In genomic region chr10:97445722-97446639, GRCh38 we compare ENCODE assay signal across 1 cellular context.
TF ChIP-seq lines count a peak whose summit lies in the region.

TSS of gene EXOSC1 (minus strand) at chr10:97446006. CDS start at chr10:97445985, 21 bp downstream.
TSS of gene ZDHHC16 (plus strand) at chr10:97446175. CDS start at chr10:97451676, 5,501 bp downstream.

TF ChIP-seq in HepG2, 621 proteins besides CTCF, POLR2A, EP300 and RAD21 (continued from another document and continues in another):
- TF ChIP-seq PAF1 (CRISPR knock-in tag; IDR thresholded peaks at IDR 0.05) (no peak), KLF12 (CRISPR knock-in tag; IDR thresholded peaks at IDR 0.05; ENCODE audit: borderline replicate concordance) (0 out of 2 replicates have a peak, but pooled peaks have one; percentile 77), CENPBD1 (CRISPR knock-in tag; IDR thresholded peaks at IDR 0.05; ENCODE audit: borderline replicate concordance, low read depth) (no peak), ZNF670 (CRISPR knock-in tag; IDR thresholded peaks at IDR 0.05; ENCODE audit: borderline replicate concordance) (no peak), MED13 (CRISPR knock-in tag; IDR thresholded peaks at IDR 0.05) (0 out of 2 replicates have a peak, but pooled peaks have one; percentile 33), CCDC6 (CRISPR knock-in tag; IDR thresholded peaks at IDR 0.05) (no peak), ZKSCAN1 (IDR thresholded peaks at IDR 0.05; ENCODE audit: low read length) (no peak), ZNF619 (CRISPR knock-in tag; IDR thresholded peaks at IDR 0.05) (no peak; the same call in 1 of the 2 replicates), NFIB (CRISPR knock-in tag; IDR thresholded peaks at IDR 0.05; ENCODE audit: borderline replicate concordance) (no peak), TRIM24 (CRISPR knock-in tag; IDR thresholded peaks at IDR 0.05) (no peak), DRAP1 (CRISPR knock-in tag; IDR thresholded peaks at IDR 0.05) (peak; percentile 65), ZNF615 (CRISPR knock-in tag; IDR thresholded peaks at IDR 0.05; ENCODE audit: borderline replicate concordance) (no peak), RXRA (CRISPR knock-in tag; IDR thresholded peaks at IDR 0.05) (peak; percentile 30; the same call in 1 of the 2 replicates), RFX5 (IDR thresholded peaks at IDR 0.05; ENCODE audit: low read depth, low read length) (peak; percentile 5; the same call in 1 of the 2 replicates), ZBTB8A (CRISPR knock-in tag; IDR thresholded peaks at IDR 0.05; ENCODE audit: borderline replicate concordance, low read depth) (no peak), ZNF503 (CRISPR knock-in tag; IDR thresholded peaks at IDR 0.05) (no peak; the same call in none of the 2 replicates), ARID2 (CRISPR knock-in tag; IDR thresholded peaks at IDR 0.05; ENCODE audit: borderline replicate concordance) (0 out of 2 replicates have a peak, but pooled peaks have one; percentile 55), ELF4 (CRISPR knock-in tag; IDR thresholded peaks at IDR 0.05; ENCODE audit: borderline replicate concordance) (peak; percentile 63; the same call in 1 of the 2 replicates), SP1 (IDR thresholded peaks at IDR 0.05) (no peak), SP1 (CRISPR knock-in tag; IDR thresholded peaks at IDR 0.05) (peak; percentile 76), E2F1 (CRISPR knock-in tag; IDR thresholded peaks at IDR 0.05) (peak; percentile 79; the same call in 1 of the 2 replicates), ZNF142 (CRISPR knock-in tag; IDR thresholded peaks at IDR 0.05) (0 out of 2 replicates have a peak, but pooled peaks have one; percentile 40), POGZ (CRISPR knock-in tag; IDR thresholded peaks at IDR 0.05) (peak; percentile 73), ZNF235 (CRISPR knock-in tag; IDR thresholded peaks at IDR 0.05; ENCODE audit: borderline replicate concordance) (no peak), ZNF879 (CRISPR knock-in tag; IDR thresholded peaks at IDR 0.05) (no peak), RELA (CRISPR knock-in tag; IDR thresholded peaks at IDR 0.05) (no peak), TAF1 (CRISPR knock-in tag; IDR thresholded peaks at IDR 0.05) (peak; percentile 82), ZNF10 (CRISPR knock-in tag; IDR thresholded peaks at IDR 0.05; ENCODE audit: borderline replicate concordance, low read depth) (no peak), ZNF143 (CRISPR knock-in tag; IDR thresholded peaks at IDR 0.05) (peak; percentile 98), NR0B2 (CRISPR knock-in tag; IDR thresholded peaks at IDR 0.05) (0 out of 2 replicates have a peak, but pooled peaks have one; percentile 25), ZNF749 (CRISPR knock-in tag; IDR thresholded peaks at IDR 0.05; ENCODE audit: borderline replicate concordance) (no peak), TAF15 (IDR thresholded peaks at IDR 0.05; ENCODE audit: low read depth, low read length, poor library complexity, severe bottlenecking) (no peak), MTA1 (CRISPR knock-in tag; IDR thresholded peaks at IDR 0.05; ENCODE audit: borderline replicate concordance) (peak; percentile 26; the same call in 1 of the 2 replicates), ZNF17 (CRISPR knock-in tag; IDR thresholded peaks at IDR 0.05) (no peak), HOMEZ (CRISPR knock-in tag; IDR thresholded peaks at IDR 0.05; ENCODE audit: low read depth) (peak; percentile 63; the same call in 1 of the 2 replicates), SMAD1 (CRISPR knock-in tag; IDR thresholded peaks at IDR 0.05; ENCODE audit: borderline replicate concordance, low read depth) (no peak), HMG20A (CRISPR knock-in tag; IDR thresholded peaks at IDR 0.05; ENCODE audit: borderline replicate concordance) (peak; percentile 20; the same call in 1 of the 2 replicates), THRA (CRISPR knock-in tag; IDR thresholded peaks at IDR 0.05; ENCODE audit: borderline replicate concordance) (peak; percentile 64; the same call in 1 of the 2 replicates), CHD2 (IDR thresholded peaks at IDR 0.05; ENCODE audit: low read depth, low read length) (no peak), GLI4 (CRISPR knock-in tag; IDR thresholded peaks at IDR 0.05; ENCODE audit: borderline replicate concordance) (0 out of 2 replicates have a peak, but pooled peaks have one; percentile 17), TEAD3 (CRISPR knock-in tag; optimal IDR thresholded peaks at IDR 0.05; ENCODE audit: borderline replicate concordance) (peak; percentile 13), ZNF282 (IDR thresholded peaks at IDR 0.05; ENCODE audit: partially characterized antibody) (no peak), BHLHE40 (IDR thresholded peaks at IDR 0.05; ENCODE audit: low read length) (no peak), ZFY (CRISPR knock-in tag; IDR thresholded peaks at IDR 0.05) (peak; percentile 99), ZFP90 (CRISPR knock-in tag; IDR thresholded peaks at IDR 0.05; ENCODE audit: borderline replicate concordance) (no peak), EZH2 (conservative IDR thresholded peaks at IDR 0.05; ENCODE audit: low read depth, low read length) (no peak), HIC2 (CRISPR knock-in tag; IDR thresholded peaks at IDR 0.05; ENCODE audit: low read depth) (no peak), FOSL1 (CRISPR knock-in tag; IDR thresholded peaks at IDR 0.05; ENCODE audit: borderline replicate concordance) (no peak), ZNF136 (CRISPR knock-in tag; IDR thresholded peaks at IDR 0.05; ENCODE audit: low read depth) (no peak), ZFP62 (CRISPR knock-in tag; IDR thresholded peaks at IDR 0.05) (no peak), ZNF782 (CRISPR knock-in tag; IDR thresholded peaks at IDR 0.05; ENCODE audit: borderline replicate concordance) (no peak), CBX5 (CRISPR knock-in tag; IDR thresholded peaks at IDR 0.05; ENCODE audit: borderline replicate concordance) (no peak), ZBTB43 (CRISPR knock-in tag; conservative IDR thresholded peaks at IDR 0.05) (no peak; the same call in 1 of the 2 replicates)
